Comparison of ENCODE assay signal across 21 cellular contexts in genomic region chr4:132056466-132056865, GRCh38.
DNase-seq lines count a peak whose midpoint lies in the region; ATAC-seq and TF ChIP-seq lines count a peak whose summit lies in the region.
"Had no signal": no experiment of that assay in that cellular context is flagged by ENCODE, and none has a peak within 500 bp of the region (broad histone marks: within the 10 kb centered on the region; RNA-seq: fewer than 3 reads in every experiment).

No MANE protein-coding gene starts in this region.

- no peak overlapping the region for H3K27ac ChIP-seq in Karpas-422 (ENCODE audit: low read length)
- no peak overlapping the region for H3K27ac ChIP-seq in fibroblast of lung (ENCODE audit: insufficient read depth, low read length)
- H3K27ac ChIP-seq: BLaER1 had no signal

- ATAC-seq in GM18498 (IDR thresholded peaks at IDR 0.05; ENCODE audit: unreplicated experiment): no peak
- no peak for ATAC-seq in GM21529 (IDR thresholded peaks at IDR 0.05; ENCODE audit: unreplicated experiment)
- ATAC-seq: Right ventricle myocardium inferior had no signal

- H3K9me2 ChIP-seq in Karpas-422 (replicated peaks; ENCODE audit: insufficient read depth, low read length): no peaks in the 10 kb centered on the region

- no peak overlapping the region for H3K4me2 ChIP-seq in Karpas-422 (ENCODE audit: low read depth, low read length, poor library complexity, severe bottlenecking)
- H3K4me2 ChIP-seq in fibroblast of lung (ENCODE audit: extremely low read depth, insufficient read depth, low read length): no peak overlapping the region
- H3K4me2 ChIP-seq: BLaER1 had no signal

- H3K9ac ChIP-seq in Karpas-422 (ENCODE audit: low read length): no peak overlapping the region
- H3K9ac ChIP-seq in adipocyte (ENCODE audit: low read length): no peak overlapping the region
- no peak overlapping the region for H3K9ac ChIP-seq in fibroblast of lung (ENCODE audit: insufficient read depth, low read length)
- H3K9ac ChIP-seq: BLaER1 had no signal

- H3K4me3 ChIP-seq in Karpas-422 (ENCODE audit: low read length): no peak overlapping the region
- no peak overlapping the region for H3K4me3 ChIP-seq in adipocyte (ENCODE audit: low read length)
- H3K4me3 ChIP-seq in fibroblast of lung (replicated peaks in 1 of 4; ENCODE audit: control extremely low read depth in 1 of 4, insufficient read depth in 1 of 4, low read depth in 3 of 4, low read length in 4 of 4): no peak overlapping the region
- H3K4me3 ChIP-seq: BLaER1 had no signal

- no peak for DNase-seq in Karpas-422
- peak; percentile 19 for DNase-seq in adipocyte (ENCODE audit: low read depth)
- DNase-seq in fibroblast of lung (ENCODE audit: low read depth in 2 of 2): peak; percentile 9 to 51
- no peak for DNase-seq in glomerular visceral epithelial cell (ENCODE audit: extremely low spot score)
- DNase-seq in NCI-H510A treated with DMSO at 0.1 percent for 48 hours (lab: John Stamatoyannopoulos, UW): no peak
- DNase-seq: ACHN; CD4-positive, alpha-beta T cell; COR-L47; DMS 273 treated with DMSO at 0.1 percent for 48 hours; DMS79 treated with DMSO at 0.1 percent for 48 hours; NCI-H1092; NCI-H1436 treated with DMSO at 0.1 percent for 48 hours; NCI-H1930; NCI-H2227 treated with DMSO at 0.1 percent for 48 hours; NCI-H524; NCI-H774; SW 1271 had no signal

- H3K9me3 ChIP-seq in Karpas-422 (ENCODE audit: low read length) (peaks cover 31% of the 10 kb centered on the region), adipocyte (ENCODE audit: control insufficient read depth, low read length) (no peaks in the 10 kb centered on the region), fibroblast of lung (ENCODE audit: control insufficient read depth, insufficient read depth, low read depth, low read length) (no peaks in the 10 kb centered on the region)

- H2AFZ ChIP-seq in Karpas-422 (ENCODE audit: low read length) (peak overlapping the region; percentile 27), fibroblast of lung (ENCODE audit: low read length) (no peak overlapping the region)

- H3K79me2 ChIP-seq in Karpas-422 (ENCODE audit: low read length): no peaks in the 10 kb centered on the region
- H3K79me2 ChIP-seq in fibroblast of lung (ENCODE audit: control insufficient read depth, insufficient read depth, low read length): no peaks in the 10 kb centered on the region

- no peaks in the 10 kb centered on the region for H3K36me3 ChIP-seq in Karpas-422 (ENCODE audit: insufficient read depth, low read length)
- H3K36me3 ChIP-seq in adipocyte (ENCODE audit: control insufficient read depth, insufficient read depth, low read length, severe bottlenecking): no peaks in the 10 kb centered on the region
- H3K36me3 ChIP-seq in fibroblast of lung (ENCODE audit: control insufficient read depth, insufficient read depth, low read length): no peaks in the 10 kb centered on the region
- H3K36me3 ChIP-seq: BLaER1 had no signal

- no peaks in the 10 kb centered on the region for H3K27me3 ChIP-seq in Karpas-422 (ENCODE audit: low read length)
- H3K27me3 ChIP-seq in adipocyte (replicated peaks; ENCODE audit: control insufficient read depth, insufficient read depth, low read length): no peaks in the 10 kb centered on the region
- H3K27me3 ChIP-seq in fibroblast of lung (ENCODE audit: control insufficient read depth, insufficient read depth, low read length): no peaks in the 10 kb centered on the region
- H3K27me3 ChIP-seq: BLaER1 had no signal

- no peak for TF ChIP-seq CTCF in fibroblast of lung (conservative IDR thresholded peaks at IDR 0.05 in 1 of 2, IDR thresholded peaks at IDR 0.05 in 1 of 2; ENCODE audit: low read depth in 1 of 2, low read length in 2 of 2)

- no peaks in the 10 kb centered on the region for H4K20me1 ChIP-seq in Karpas-422 (ENCODE audit: insufficient read depth, low read depth, low read length)
- H4K20me1 ChIP-seq in fibroblast of lung (ENCODE audit: control insufficient read depth, extremely low read depth, insufficient read depth, low read length): no peaks in the 10 kb centered on the region
- H4K20me1 ChIP-seq: BLaER1 had no signal

- no peaks in the 10 kb centered on the region for H3K4me1 ChIP-seq in Karpas-422 (ENCODE audit: low read length)
- no peaks in the 10 kb centered on the region for H3K4me1 ChIP-seq in adipocyte (ENCODE audit: control insufficient read depth, insufficient read depth, low read length)
- H3K4me1 ChIP-seq in fibroblast of lung (ENCODE audit: control insufficient read depth, extremely low read depth, insufficient read depth, low read length): no peaks in the 10 kb centered on the region
- H3K4me1 ChIP-seq: BLaER1 had no signal

Comparison
In these comparisons a context has a peak if more than half of its experiments do, and no peak if none do; other contexts are left out.
1. DNase-seq: peak in adipocyte (single experiment) and fibroblast of lung (2 of 2); none in Karpas-422 (single experiment), glomerular visceral epithelial cell (single experiment) and NCI-H510A treated with DMSO at 0.1 percent for 48 hours (single experiment).